In the genomic region with DNA sequence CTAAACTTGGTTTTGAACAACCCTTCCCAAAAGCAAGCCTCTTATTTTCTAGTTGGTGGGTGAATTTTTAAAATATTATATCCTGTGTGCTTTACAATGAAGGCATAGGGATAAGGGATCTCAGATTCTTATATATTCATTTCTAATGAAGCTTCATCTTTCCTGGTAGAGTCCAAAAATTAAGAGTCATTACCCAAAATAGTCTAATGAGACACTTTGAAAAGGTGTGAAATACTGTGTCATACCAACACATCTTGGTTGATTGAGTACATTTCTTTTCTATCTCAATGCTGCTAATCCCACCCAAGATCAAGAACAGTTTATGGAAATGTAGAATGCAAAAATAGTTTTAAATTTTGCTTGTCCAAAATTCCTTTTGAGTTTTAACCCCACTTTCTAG, we compare ENCODE assay signal across 17 cellular contexts. TPM values are rescaled to one million over a fixed set of nuclear protein-coding genes. Genes with fewer than 3 reads are reported as not detected.
A peak's percentile ranks its signal among the peaks of the same experiment; 100 is the strongest.
DNase-seq lines count a peak whose midpoint lies in the region; ATAC-seq, FAIRE-seq and TF ChIP-seq lines count a peak whose summit lies in the region.
"Had no signal": no experiment of that assay in that cellular context is flagged by ENCODE, and none has a peak within 500 bp of the region (broad histone marks: within the 10 kb centered on the region; RNA-seq: fewer than 3 reads in every experiment).

No MANE protein-coding gene starts in this region.

- peaks cover 37% of the 10 kb centered on the region for H3K4me1 ChIP-seq in SJCRH30
- peaks cover 49 to 77% of the 10 kb centered on the region in 2 donors for H3K4me1 ChIP-seq in thoracic aorta (ENCODE audit: control insufficient read depth in 1 of 2, low read depth in 2 of 2)
- peaks cover 24% of the 10 kb centered on the region for H3K4me1 ChIP-seq in GM23338 (ENCODE audit: insufficient read depth)

- no peaks in the 10 kb centered on the region for H3K9me2 ChIP-seq in GM23338 (ENCODE audit: insufficient read depth)

- no peak overlapping the region for H3K4me2 ChIP-seq in GM23338

- no peaks in the 10 kb centered on the region; the same call in 1 of the 2 replicates for H3F3A ChIP-seq in GM23338 (replicated peaks; ENCODE audit: low read depth)

- peaks cover 32% of the 10 kb centered on the region for H3K36me3 Mint-ChIP-seq in memory B cell
- H3K36me3 Mint-ChIP-seq in GM23338 (ENCODE audit: low read depth), result no peaks in the 10 kb centered on the region
- H3K36me3 Mint-ChIP-seq: CD8-positive, alpha-beta memory T cell had no signal

- H3K27me3 ChIP-seq in SJCRH30 (no peaks in the 10 kb centered on the region), thoracic aorta (replicated peaks; ENCODE audit: insufficient read depth) (no peaks in the 10 kb centered on the region), GM23338 (ENCODE audit: insufficient read depth) (peaks cover 69% of the 10 kb centered on the region)
- H3K27me3 ChIP-seq: BE2C had no signal

- H3K9me3 Mint-ChIP-seq in memory B cell (no peaks in the 10 kb centered on the region), GM23338 (no peaks in the 10 kb centered on the region)
- H3K9me3 Mint-ChIP-seq: CD8-positive, alpha-beta memory T cell had no signal

- H2AFZ ChIP-seq in GM23338, result no peak overlapping the region

- peak; percentile 57 for FAIRE-seq in GM12892 (lab: Jason Lieb, UNC)
- FAIRE-seq: GM12891, H1, K562, RCC 7860 had no signal

- no peaks in the 10 kb centered on the region for H3K27me3 Mint-ChIP-seq in memory B cell
- peaks cover 40% of the 10 kb centered on the region for H3K27me3 Mint-ChIP-seq in GM23338 (ENCODE audit: insufficient read depth, low read depth, poor library complexity)

- no peak for TF ChIP-seq POLR2A in GM12892 (IDR thresholded peaks at IDR 0.05; ENCODE audit: low read depth, low read length)

- peaks cover 10% of the 10 kb centered on the region; the same call in 1 of the 2 replicates for H4K20me1 ChIP-seq in GM23338 (replicated peaks; ENCODE audit: insufficient read depth)

- ATAC-seq in memory B cell (ENCODE audit: low read depth) (no peak), thoracic aorta (ENCODE audit: insufficient number of reproducible peaks, low FRiP score, low read depth) (no peak), GM23338 (no peak)
- ATAC-seq: K562 had no signal

- H3K79me2 ChIP-seq in GM23338 (replicated peaks; ENCODE audit: insufficient read depth), result no peaks in the 10 kb centered on the region

- H3K4me3 Mint-ChIP-seq in memory B cell (no peak overlapping the region), GM23338 (no peak overlapping the region)

- H3K4me1 Mint-ChIP-seq in memory B cell (peaks cover 59% of the 10 kb centered on the region), GM23338 (peaks cover 30% of the 10 kb centered on the region)

- H3K27ac Mint-ChIP-seq in memory B cell (peak overlapping the region; percentile 45), GM23338 (no peak overlapping the region)
- H3K27ac Mint-ChIP-seq: CD8-positive, alpha-beta memory T cell had no signal

- H3K27ac ChIP-seq in SJCRH30 (peak overlapping the region; percentile 74; the same call in 1 of the 2 replicates), thoracic aorta (peak overlapping the region; percentile 57 to 59), GM23338 (ENCODE audit: low read depth) (no peak overlapping the region)
- H3K27ac ChIP-seq: HL-60 had no signal

- no peak for DNase-seq in GM12892 (ENCODE audit: insufficient read length)
- no peak for DNase-seq in SJCRH30
- DNase-seq in memory B cell (ENCODE audit: low spot score in 2 of 2), result no peak
- DNase-seq in thoracic aorta (ENCODE audit: low spot score), result no peak
- no peak for DNase-seq in GM23338 (ENCODE audit: low spot score)
- no peak for DNase-seq in EL
- DNase-seq in D341Med (ENCODE audit: low spot score), result no peak
- no peak for DNase-seq in germinal center (ENCODE audit: low spot score)
- DNase-seq: BE2C; CD8-positive, alpha-beta memory T cell; NCI-H1105; SHP77 treated with DMSO at 0.1 percent for 48 hours had no signal

- H3K36me3 ChIP-seq in SJCRH30 (no peaks in the 10 kb centered on the region; the same call in 1 of the 2 replicates), thoracic aorta (no peaks in the 10 kb centered on the region), GM23338 (ENCODE audit: insufficient read depth) (no peaks in the 10 kb centered on the region)
- H3K36me3 ChIP-seq: BE2C had no signal

- H3K4me3 ChIP-seq in SJCRH30 (no peak overlapping the region), thoracic aorta (peak overlapping the region; percentile 58), GM23338 (no peak overlapping the region)
- H3K4me3 ChIP-seq: K562 had no signal

- no peak for TF ChIP-seq CTCF in thoracic aorta (IDR thresholded peaks at IDR 0.05)
- no peak for TF ChIP-seq CTCF in GM23338 (conservative IDR thresholded peaks at IDR 0.05; ENCODE audit: low read depth in 2 of 2)

- H3K9me3 ChIP-seq in SJCRH30 (replicated peaks), result no peaks in the 10 kb centered on the region
- no peaks in the 10 kb centered on the region for H3K9me3 ChIP-seq in thoracic aorta
- H3K9me3 ChIP-seq: BE2C had no signal

TF ChIP-seq in GM23338, 12 proteins besides CTCF, POLR2A, EP300 and RAD21:
- TF ChIP-seq STAT1 (IDR thresholded peaks at IDR 0.05; ENCODE audit: unreplicated experiment), result no peak
- TF ChIP-seq ZNF331 (CRISPR knock-in tag; IDR thresholded peaks at IDR 0.05; ENCODE audit: low read depth), result no peak
- TF ChIP-seq EZH2phosphoT487 (IDR thresholded peaks at IDR 0.05; ENCODE audit: unreplicated experiment), result no peak
- TF ChIP-seq, protein P1, sequence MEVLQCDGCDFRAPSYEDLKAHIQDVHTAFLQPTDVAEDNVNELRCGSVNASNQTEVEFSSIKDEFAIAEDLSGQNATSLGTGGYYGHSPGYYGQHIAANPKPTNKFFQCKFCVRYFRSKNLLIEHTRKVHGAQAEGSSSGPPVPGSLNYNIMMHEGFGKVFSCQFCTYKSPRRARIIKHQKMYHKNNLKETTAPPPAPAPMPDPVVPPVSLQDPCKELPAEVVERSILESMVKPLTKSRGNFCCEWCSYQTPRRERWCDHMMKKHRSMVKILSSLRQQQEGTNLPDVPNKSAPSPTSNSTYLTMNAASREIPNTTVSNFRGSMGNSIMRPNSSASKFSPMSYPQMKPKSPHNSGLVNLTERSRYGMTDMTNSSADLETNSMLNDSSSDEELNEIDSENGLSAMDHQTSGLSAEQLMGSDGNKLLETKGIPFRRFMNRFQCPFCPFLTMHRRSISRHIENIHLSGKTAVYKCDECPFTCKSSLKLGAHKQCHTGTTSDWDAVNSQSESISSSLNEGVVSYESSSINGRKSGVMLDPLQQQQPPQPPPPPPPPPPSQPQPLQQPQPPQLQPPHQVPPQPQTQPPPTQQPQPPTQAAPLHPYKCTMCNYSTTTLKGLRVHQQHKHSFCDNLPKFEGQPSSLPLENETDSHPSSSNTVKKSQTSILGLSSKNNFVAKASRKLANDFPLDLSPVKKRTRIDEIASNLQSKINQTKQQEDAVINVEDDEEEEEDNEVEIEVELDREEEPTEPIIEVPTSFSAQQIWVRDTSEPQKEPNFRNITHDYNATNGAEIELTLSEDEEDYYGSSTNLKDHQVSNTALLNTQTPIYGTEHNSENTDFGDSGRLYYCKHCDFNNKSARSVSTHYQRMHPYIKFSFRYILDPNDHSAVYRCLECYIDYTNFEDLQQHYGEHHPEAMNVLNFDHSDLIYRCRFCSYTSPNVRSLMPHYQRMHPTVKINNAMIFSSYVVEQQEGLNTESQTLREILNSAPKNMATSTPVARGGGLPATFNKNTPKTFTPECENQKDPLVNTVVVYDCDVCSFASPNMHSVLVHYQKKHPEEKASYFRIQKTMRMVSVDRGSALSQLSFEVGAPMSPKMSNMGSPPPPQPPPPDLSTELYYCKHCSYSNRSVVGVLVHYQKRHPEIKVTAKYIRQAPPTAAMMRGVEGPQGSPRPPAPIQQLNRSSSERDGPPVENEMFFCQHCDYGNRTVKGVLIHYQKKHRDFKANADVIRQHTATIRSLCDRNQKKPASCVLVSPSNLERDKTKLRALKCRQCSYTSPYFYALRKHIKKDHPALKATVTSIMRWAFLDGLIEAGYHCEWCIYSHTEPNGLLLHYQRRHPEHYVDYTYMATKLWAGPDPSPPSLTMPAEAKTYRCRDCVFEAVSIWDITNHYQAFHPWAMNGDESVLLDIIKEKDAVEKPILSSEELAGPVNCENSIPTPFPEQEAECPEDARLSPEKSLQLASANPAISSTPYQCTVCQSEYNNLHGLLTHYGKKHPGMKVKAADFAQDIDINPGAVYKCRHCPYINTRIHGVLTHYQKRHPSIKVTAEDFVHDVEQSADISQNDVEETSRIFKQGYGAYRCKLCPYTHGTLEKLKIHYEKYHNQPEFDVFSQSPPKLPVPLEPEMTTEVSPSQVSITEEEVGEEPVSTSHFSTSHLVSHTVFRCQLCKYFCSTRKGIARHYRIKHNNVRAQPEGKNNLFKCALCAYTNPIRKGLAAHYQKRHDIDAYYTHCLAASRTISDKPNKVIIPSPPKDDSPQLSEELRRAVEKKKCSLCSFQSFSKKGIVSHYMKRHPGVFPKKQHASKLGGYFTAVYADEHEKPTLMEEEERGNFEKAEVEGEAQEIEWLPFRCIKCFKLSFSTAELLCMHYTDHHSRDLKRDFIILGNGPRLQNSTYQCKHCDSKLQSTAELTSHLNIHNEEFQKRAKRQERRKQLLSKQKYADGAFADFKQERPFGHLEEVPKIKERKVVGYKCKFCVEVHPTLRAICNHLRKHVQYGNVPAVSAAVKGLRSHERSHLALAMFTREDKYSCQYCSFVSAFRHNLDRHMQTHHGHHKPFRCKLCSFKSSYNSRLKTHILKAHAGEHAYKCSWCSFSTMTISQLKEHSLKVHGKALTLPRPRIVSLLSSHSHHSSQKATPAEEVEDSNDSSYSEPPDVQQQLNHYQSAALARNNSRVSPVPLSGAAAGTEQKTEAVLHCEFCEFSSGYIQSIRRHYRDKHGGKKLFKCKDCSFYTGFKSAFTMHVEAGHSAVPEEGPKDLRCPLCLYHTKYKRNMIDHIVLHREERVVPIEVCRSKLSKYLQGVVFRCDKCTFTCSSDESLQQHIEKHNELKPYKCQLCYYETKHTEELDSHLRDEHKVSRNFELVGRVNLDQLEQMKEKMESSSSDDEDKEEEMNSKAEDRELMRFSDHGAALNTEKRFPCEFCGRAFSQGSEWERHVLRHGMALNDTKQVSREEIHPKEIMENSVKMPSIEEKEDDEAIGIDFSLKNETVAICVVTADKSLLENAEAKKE (CRISPR knock-in tag; IDR thresholded peaks at IDR 0.05), result no peak
- TF ChIP-seq CREB1 (CRISPR knock-in tag; IDR thresholded peaks at IDR 0.05; ENCODE audit: low read depth), result no peak

RNA-seq across cellular contexts. Expression of gene EBF1, which starts 7.4 kb away (rescaled TPM):
- 9.5 TPM for polyA plus RNA-seq in GM12892 (2012; ENCODE audit: missing spikeins)
- total RNA-seq in SJCRH30 (2014; rRNA removed; shearing (Covaris generic)), result 11.9 and 12.5 TPM in 2 replicates
- 10 to 100 TPM; 52.1 to 54.4 TPM for total RNA-seq in thoracic aorta
- 0.38 TPM in 1 of 2 replicates, not detected in the other for total RNA-seq in GM23338 (2014; rRNA removed; shearing (Covaris generic))
- 0.28 and 0.53 TPM in 2 replicates for polyA plus RNA-seq in GM23338 (2016; fragmentation: Nextera tagmentation; extraction: Ambion mirVana)
- polyA plus RNA-seq: CD8-positive, alpha-beta memory T cell had no signal
